ENCODE assay signal across 18 cellular contexts in the genomic region with DNA sequence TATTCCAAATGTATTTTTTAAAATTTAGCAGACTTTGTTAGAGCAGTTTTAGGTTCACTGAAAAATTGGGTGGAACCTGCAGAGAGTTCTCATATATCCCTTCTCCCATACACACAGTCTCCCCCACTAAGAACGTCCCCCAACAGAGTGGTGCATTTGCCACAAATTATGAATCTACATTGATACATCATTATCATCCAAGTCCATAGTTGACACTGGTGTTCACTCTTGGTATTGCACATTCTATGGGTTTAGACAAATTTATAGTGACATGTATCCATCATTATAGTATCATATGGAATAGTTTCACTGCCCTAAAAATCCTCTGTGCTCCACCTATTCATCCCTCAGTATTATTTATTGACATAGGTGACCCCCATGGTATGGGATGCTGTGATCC.
DNase-seq lines count a peak whose midpoint lies in the region; ATAC-seq, FAIRE-seq and TF ChIP-seq lines count a peak whose summit lies in the region.
"Had no signal": no experiment of that assay in that cellular context is flagged by ENCODE, and none has a peak within 500 bp of the region (broad histone marks: within the 10 kb centered on the region; RNA-seq: fewer than 3 reads in every experiment).

No MANE protein-coding gene starts in this region.

- no peak for DNase-seq in activated CD4-positive, alpha-beta T cell treated with anti-CD3 and anti-CD28 coated beads for 36 hours
- DNase-seq in activated CD4-positive, alpha-beta T cell treated with anti-CD3 and anti-CD28 coated beads for 48 hours: no peak
- no peak for DNase-seq in HFFc6
- no peak for DNase-seq in naive B cell
- DNase-seq in COLO668 (lab: John Stamatoyannopoulos, UW; ENCODE audit: unreplicated experiment): no peak
- no peak for DNase-seq in urothelium cell line (ENCODE audit: low spot score)
- DNase-seq: activated effector memory CD4-positive, alpha-beta T cell treated with anti-CD3 and anti-CD28 coated beads, Interleukin-2, amount 50 U/mL, for 16 hours; DMS79; HCEC 1CT; kidney; NCI-H1048; NCI-H2029 treated with DMSO at 0.1 percent for 48 hours; NCI-H446 treated with DMSO at 0.1 percent for 48 hours; stimulated activated CD4-positive, alpha-beta T cell treated with anti-CD3 and anti-CD28 coated beads, Interleukin-4, amount 100 ng/mL, for 24 hours had no signal

- intact Hi-C loops in activated CD4-positive, alpha-beta T cell treated with anti-CD3 and anti-CD28 coated beads for 36 hours (cut with DNase I, micrococcal nuclease): no loop called here

- POLR2A ChIA-PET in activated CD4-positive, alpha-beta T cell treated with anti-CD3 and anti-CD28 coated beads for 36 hours (lab: Charles Lee): no interaction called here

- FAIRE-seq in urothelium cell line (lab: Jason Lieb, UNC): no peak
- FAIRE-seq: endometrium, K562, kidney had no signal

- CTCF ChIA-PET in activated CD4-positive, alpha-beta T cell treated with anti-CD3 and anti-CD28 coated beads for 36 hours (lab: Charles Lee): interaction anchor here (1.0 to 11.1 kb wide), 3 partner anchors 9 to 30 kb away, joined by 5 to 187 read pairs (median 6); no protein-coding TSS in a partner anchor

- peak overlapping the region; percentile 82 for H3K27ac Mint-ChIP-seq in activated CD4-positive, alpha-beta T cell treated with anti-CD3 and anti-CD28 coated beads for 36 hours
- H3K27ac Mint-ChIP-seq in HFFc6 (no peak overlapping the region), naive B cell (peak overlapping the region; percentile 51 to 98 (median 70))
- peak overlapping the region; percentile 96 for H3K27ac Mint-ChIP-seq in activated T-helper 17 cell treated with anti-CD3 and anti-CD28 coated beads, Interleukin-2, amount 50 U/mL, for 72 hours

- no peak for ATAC-seq in activated CD4-positive, alpha-beta T cell treated with anti-CD3 and anti-CD28 coated beads for 36 hours
- ATAC-seq in activated T-helper 17 cell treated with anti-CD3 and anti-CD28 coated beads, Interleukin-2, amount 50 U/mL, for 72 hours (replicated peaks): no peak
- ATAC-seq in naive B cell (ENCODE audit: low read depth in 2 of 2) (no peak), GM19395 (IDR thresholded peaks at IDR 0.05; ENCODE audit: unreplicated experiment) (no peak)
- ATAC-seq: K562 had no signal

- TF ChIP-seq CTCF in HFFc6 (IDR thresholded peaks at IDR 0.05): peak; percentile 51; the same call in 1 of the 2 replicates

- H3K9me3 Mint-ChIP-seq in activated CD4-positive, alpha-beta T cell treated with anti-CD3 and anti-CD28 coated beads for 36 hours (ENCODE audit: low read depth): peaks cover 3% of the 10 kb centered on the region
- no peaks in the 10 kb centered on the region for H3K9me3 Mint-ChIP-seq in HFFc6
- H3K9me3 Mint-ChIP-seq in activated T-helper 17 cell treated with anti-CD3 and anti-CD28 coated beads, Interleukin-2, amount 50 U/mL, for 72 hours: no peaks in the 10 kb centered on the region
- no peaks in the 10 kb centered on the region for H3K9me3 Mint-ChIP-seq in naive B cell

- no peaks in the 10 kb centered on the region for H3K27me3 Mint-ChIP-seq in activated CD4-positive, alpha-beta T cell treated with anti-CD3 and anti-CD28 coated beads for 36 hours
- no peaks in the 10 kb centered on the region; the same call in 1 of the 2 replicates for H3K27me3 Mint-ChIP-seq in HFFc6 (ENCODE audit: insufficient read depth)
- H3K27me3 Mint-ChIP-seq in activated T-helper 17 cell treated with anti-CD3 and anti-CD28 coated beads, Interleukin-2, amount 50 U/mL, for 72 hours: no peaks in the 10 kb centered on the region
- H3K27me3 Mint-ChIP-seq in naive B cell: no peaks in the 10 kb centered on the region

- H3K4me3 Mint-ChIP-seq in activated CD4-positive, alpha-beta T cell treated with anti-CD3 and anti-CD28 coated beads for 36 hours: no peak overlapping the region
- H3K4me3 Mint-ChIP-seq in HFFc6 (no peak overlapping the region), naive B cell (peak overlapping the region in 3 of 8 donors; percentile 28 to 52 (median 34))
- peak overlapping the region; percentile 24 for H3K4me3 Mint-ChIP-seq in activated T-helper 17 cell treated with anti-CD3 and anti-CD28 coated beads, Interleukin-2, amount 50 U/mL, for 72 hours

- peaks cover 94% of the 10 kb centered on the region for H3K4me1 Mint-ChIP-seq in activated CD4-positive, alpha-beta T cell treated with anti-CD3 and anti-CD28 coated beads for 36 hours
- H3K4me1 Mint-ChIP-seq in HFFc6 (ENCODE audit: low read depth) (peaks cover 9% of the 10 kb centered on the region; the same call in 1 of the 2 replicates), naive B cell (peaks cover 68 to 82% (median 82%) of the 10 kb centered on the region in 3 donors)
- peaks cover 64% of the 10 kb centered on the region for H3K4me1 Mint-ChIP-seq in activated T-helper 17 cell treated with anti-CD3 and anti-CD28 coated beads, Interleukin-2, amount 50 U/mL, for 72 hours

- H3K36me3 Mint-ChIP-seq in activated CD4-positive, alpha-beta T cell treated with anti-CD3 and anti-CD28 coated beads for 36 hours (ENCODE audit: low read depth): peaks cover 27% of the 10 kb centered on the region
- no peaks in the 10 kb centered on the region for H3K36me3 Mint-ChIP-seq in HFFc6 (ENCODE audit: low read depth)
- peaks cover 15% of the 10 kb centered on the region for H3K36me3 Mint-ChIP-seq in activated T-helper 17 cell treated with anti-CD3 and anti-CD28 coated beads, Interleukin-2, amount 50 U/mL, for 72 hours (ENCODE audit: low read depth)
- no peaks in the 10 kb centered on the region for H3K36me3 Mint-ChIP-seq in naive B cell
